8 cellular contexts compared by ENCODE assay signal in the genomic region with DNA sequence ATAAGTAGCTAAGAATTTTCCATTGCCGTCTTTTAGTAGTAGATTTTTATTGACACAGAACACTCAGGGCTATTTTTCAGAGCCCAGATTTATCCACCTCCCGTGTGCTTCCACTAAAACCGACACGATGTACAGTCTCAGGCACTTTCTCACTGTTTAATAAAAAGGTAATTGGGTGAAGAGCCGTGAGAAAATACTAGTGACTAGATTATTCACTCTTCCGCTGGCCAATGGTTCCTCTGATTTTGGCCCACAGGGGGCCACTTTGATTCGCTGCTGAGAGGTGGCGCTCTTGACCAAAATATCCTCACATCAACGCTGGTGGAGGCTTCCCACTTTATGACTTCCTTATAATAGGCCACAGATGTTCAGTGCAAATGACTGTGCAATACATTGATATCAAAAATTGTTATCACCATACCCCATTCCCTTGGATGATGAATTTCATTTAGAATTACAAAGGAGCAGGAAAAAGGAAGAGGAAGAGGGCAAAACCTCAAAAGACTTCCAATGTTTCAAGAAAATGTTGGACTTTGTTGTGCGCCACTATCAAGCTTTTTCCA. TPM values are rescaled to one million over a fixed set of nuclear protein-coding genes. Genes with fewer than 3 reads are reported as not detected.
DNase-seq lines count a peak whose midpoint lies in the region; ATAC-seq and TF ChIP-seq lines count a peak whose summit lies in the region.

No MANE protein-coding gene starts in this region.

- H3K27ac ChIP-seq in heart right ventricle = peak overlapping the region in 2 of 10 donors; percentile 10 to 41
- H3K27ac ChIP-seq in psoas muscle = no peak overlapping the region

- H3K4me1 ChIP-seq in heart right ventricle (peaks cover 0 to 16% (median 0%) of the 10 kb centered on the region in 9 donors), psoas muscle (no peaks in the 10 kb centered on the region)

- no peaks in the 10 kb centered on the region for H3K36me3 ChIP-seq in heart right ventricle
- no peaks in the 10 kb centered on the region for H3K36me3 ChIP-seq in psoas muscle (ENCODE audit: insufficient read depth in 1 of 2, low read depth in 1 of 2)

- no peak overlapping the region for H3K4me3 ChIP-seq in heart right ventricle
- no peak overlapping the region for H3K4me3 ChIP-seq in psoas muscle

- DNase-seq in NK-92 treated with Interleukin-12 subunit alpha and Interleukin-12 subunit beta, amount 100 ng/mL, for 24 hours (lab: John Stamatoyannopoulos, UW) = peak; percentile 7
- no peak for DNase-seq in NK-92 (lab: John Stamatoyannopoulos, UW; ENCODE audit: unreplicated experiment)
- peak; percentile 15 for DNase-seq in HuH-7.5 (ENCODE audit: low spot score)
- DNase-seq in OCI-M1 (lab: John Stamatoyannopoulos, UW) = peak; percentile 87
- peak; percentile 55 for DNase-seq in amniotic epithelial cell (ENCODE audit: low read depth)
- peak; percentile 51 to 74 for DNase-seq in heart right ventricle
- peak; percentile 45 to 67 for DNase-seq in psoas muscle

- intact Hi-C loops in heart right ventricle (cut with DNase I) (loop anchor here (1.0 to 10.0 kb wide), 13 partner anchors 131 to 661 kb away; a partner anchor contains a TSS), psoas muscle (cut with DNase I) (loop anchor here (5.0 to 10.0 kb wide), 5 partner anchors 281 to 641 kb away; a partner anchor contains a TSS)

- H3K27me3 ChIP-seq in heart right ventricle (peaks cover 0 to 23% (median 0%) of the 10 kb centered on the region in 7 donors), psoas muscle (ENCODE audit: insufficient read depth in 3 of 3, low read length in 2 of 3) (no peaks in the 10 kb centered on the region)

- TF ChIP-seq CTCF in heart right ventricle (IDR thresholded peaks at IDR 0.05) (peak; percentile 76 to 94 (median 87)), psoas muscle (IDR thresholded peaks at IDR 0.05) (peak; percentile 85)

- H3K9me3 ChIP-seq in heart right ventricle (no peaks in the 10 kb centered on the region), psoas muscle (no peaks in the 10 kb centered on the region)

- WGBS in heart right ventricle, 2 donors = 20 to 22% methylated on average over 10 of the region's 10 CpGs
- WGBS in psoas muscle, 3 donors = 19 to 26% (median 21%) methylated on average over 10 of the region's 10 CpGs

- ATAC-seq in GM21723 (IDR thresholded peaks at IDR 0.05; ENCODE audit: unreplicated experiment) = peak; percentile 95
- peak; percentile 80 to 94 (median 93) for ATAC-seq in heart right ventricle
- ATAC-seq in psoas muscle = peak; percentile 80 to 94 (median 86)

RNA-seq across cellular contexts. Expression of a gene that starts 12.3 kb away (rescaled TPM):
- total RNA-seq in heart right ventricle = 100 to 1,000 TPM in 5 of 10 donors, 10 to 100 TPM in 5; 70.9 to 107 (median 95.1) TPM
- polyA plus RNA-seq in heart right ventricle = 100 to 1,000 TPM; 103 TPM
- 100 to 1,000 TPM in 1 of 4 donors, 10 to 100 TPM in 3; 72.5 to 151 (median 86.0) TPM for total RNA-seq in psoas muscle
- polyA plus RNA-seq in psoas muscle = 100 to 1,000 TPM; 103 to 120 (median 111) TPM
